Comparison of ENCODE assay signal across 20 cellular contexts in the genomic region with DNA sequence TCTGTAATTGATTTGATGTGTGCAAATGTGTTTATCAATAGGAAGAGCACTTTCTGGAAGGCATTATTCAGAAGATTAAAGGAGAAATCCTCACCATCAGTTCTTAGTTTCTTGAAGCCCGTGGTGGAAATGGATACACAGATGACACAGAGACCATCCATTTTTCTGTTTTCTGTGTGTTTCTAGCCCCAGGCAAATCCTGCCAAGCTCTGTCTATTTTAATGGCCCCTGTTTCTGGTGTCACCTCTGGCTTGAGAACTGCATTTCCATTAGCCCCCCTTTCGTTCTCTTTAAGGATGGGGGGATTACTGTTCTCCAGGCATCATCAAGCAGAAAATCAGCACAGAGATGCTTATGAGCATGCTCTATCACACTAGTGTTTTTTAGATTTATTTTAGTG. TPM values are rescaled to one million over a fixed set of nuclear protein-coding genes. Genes with fewer than 3 reads are reported as not detected.
DNase-seq lines count a peak whose midpoint lies in the region; ATAC-seq and TF ChIP-seq lines count a peak whose summit lies in the region.
"Had no signal": no experiment of that assay in that cellular context is flagged by ENCODE, and none has a peak within 500 bp of the region (broad histone marks: within the 10 kb centered on the region; RNA-seq: fewer than 3 reads in every experiment).

No MANE protein-coding gene starts in this region.

- no peaks in the 10 kb centered on the region for H3K9me3 ChIP-seq in HEK293 (ENCODE audit: control insufficient read depth, insufficient read depth, low read depth, low read length)

- no peak for DNase-seq in activated T-cell treated with anti-CD3 and anti-CD28 coated beads, Interleukin-2, amount 50 U/mL, for 72 hours
- no peak for DNase-seq in activated T-cell treated with anti-CD3 and anti-CD28 coated beads, Interleukin-2, amount 50 U/mL, for 48 hours
- DNase-seq in left kidney (ENCODE audit: low read depth, low spot score): peak; percentile 29
- no peak for DNase-seq in EL
- DNase-seq in NAMALWA (ENCODE audit: low spot score): no peak
- no peak for DNase-seq in KBM-7
- DNase-seq: C1 segment of cervical spinal cord; CD8-positive, alpha-beta memory T cell; COR-L47; DMS 273 treated with DMSO at 0.1 percent for 48 hours; DMS53; DND-41 had no signal

- no peak overlapping the region for H3K27ac ChIP-seq in HEK293 (ENCODE audit: extremely low read depth, low read depth, low read length)

- H3K36me3 Mint-ChIP-seq in activated T-cell treated with anti-CD3 and anti-CD28 coated beads, Interleukin-2, amount 50 U/mL, for 72 hours (ENCODE audit: insufficient read depth in 2 of 2): peaks cover 0 to 3% of the 10 kb centered on the region in 2 donors
- peaks cover 6% of the 10 kb centered on the region for H3K36me3 Mint-ChIP-seq in brain
- H3K36me3 Mint-ChIP-seq: CD4-positive, CD25-positive, alpha-beta regulatory T cell; CD8-positive, alpha-beta memory T cell; IgD-negative memory B cell had no signal

- H3K4me1 Mint-ChIP-seq in activated T-cell treated with anti-CD3 and anti-CD28 coated beads, Interleukin-2, amount 50 U/mL, for 72 hours (ENCODE audit: low read depth): peaks cover 39% of the 10 kb centered on the region
- peaks cover 77% of the 10 kb centered on the region for H3K4me1 Mint-ChIP-seq in brain
- H3K4me1 Mint-ChIP-seq: B cell; CD8-positive, alpha-beta memory T cell had no signal

- TF ChIP-seq CTCF in HEK293 (tag by site-specific recombination; IDR thresholded peaks at IDR 0.05): no peak
- TF ChIP-seq CTCF in brain (conservative IDR thresholded peaks at IDR 0.05): no peak

- no peaks in the 10 kb centered on the region; a peak in 1 of 3 replicates for H3K36me3 ChIP-seq in HEK293 (ENCODE audit: control insufficient read depth in 2 of 2, insufficient read depth in 1 of 2, low read length in 2 of 2)

- H3K27me3 Mint-ChIP-seq in activated T-cell treated with anti-CD3 and anti-CD28 coated beads, Interleukin-2, amount 50 U/mL, for 72 hours (ENCODE audit: low read depth): peaks cover 2% of the 10 kb centered on the region
- no peaks in the 10 kb centered on the region for H3K27me3 Mint-ChIP-seq in brain
- H3K27me3 Mint-ChIP-seq: CD4-positive, CD25-positive, alpha-beta regulatory T cell; IgD-negative memory B cell had no signal

- H3K27ac Mint-ChIP-seq in activated T-cell treated with anti-CD3 and anti-CD28 coated beads, Interleukin-2, amount 50 U/mL, for 72 hours: peak overlapping the region; percentile 55
- peak overlapping the region in 4 of 5 experiments; percentile 58 to 69 (median 62) for H3K27ac Mint-ChIP-seq in brain
- H3K27ac Mint-ChIP-seq: B cell; CD4-positive, CD25-positive, alpha-beta regulatory T cell; CD8-positive, alpha-beta memory T cell; IgD-negative memory B cell had no signal

- peaks cover 13% of the 10 kb centered on the region; the same call in 1 of the 2 replicates for H3K4me1 ChIP-seq in HEK293 (ENCODE audit: control insufficient read depth, insufficient read depth, low read length)

- POLR2A ChIA-PET in HEK293 (lab: Yijun Ruan, JAX): no interaction called here

- ATAC-seq in activated T-cell treated with anti-CD3 and anti-CD28 coated beads, Interleukin-2, amount 50 U/mL, for 72 hours (replicated peaks in 1 of 2): no peak
- ATAC-seq: GM23338, HCT116, HepG2 had no signal

- no peak overlapping the region for H3K4me3 ChIP-seq in HEK293 (ENCODE audit: low read depth, low read length)
- H3K4me3 ChIP-seq: GM23338 had no signal

- in situ Hi-C loops in KBM-7 (cut with MboI; ENCODE audit: low pct_unique_long_range_greater_than_20kb, low sequenced_read_pairs): no loop called here

- peak overlapping the region in 1 of 2 donors; percentile 56 for H3K4me3 Mint-ChIP-seq in activated T-cell treated with anti-CD3 and anti-CD28 coated beads, Interleukin-2, amount 50 U/mL, for 72 hours
- H3K4me3 Mint-ChIP-seq in brain: no peak overlapping the region
- H3K4me3 Mint-ChIP-seq: B cell; CD4-positive, CD25-positive, alpha-beta regulatory T cell; CD8-positive, alpha-beta memory T cell; GM23338; IgD-negative memory B cell had no signal

- no peaks in the 10 kb centered on the region for H3K9me3 Mint-ChIP-seq in activated T-cell treated with anti-CD3 and anti-CD28 coated beads, Interleukin-2, amount 50 U/mL, for 72 hours
- no peaks in the 10 kb centered on the region for H3K9me3 Mint-ChIP-seq in brain
- H3K9me3 Mint-ChIP-seq: CD8-positive, alpha-beta memory T cell; GM23338; IgD-negative memory B cell had no signal

- CTCF ChIA-PET in HEK293 (lab: Yijun Ruan, JAX): no interaction called here

TF ChIP-seq in HEK293, 187 proteins besides CTCF, POLR2A, EP300 and RAD21:
- no peak for TF ChIP-seq ZNF843 (tag by site-specific recombination; IDR thresholded peaks at IDR 0.05)
- TF ChIP-seq ZBTB17 (tag by site-specific recombination; IDR thresholded peaks at IDR 0.05): peak; percentile 60

RNA-seq across cellular contexts. Expression of gene DAPK1, which starts 37.3 kb away (rescaled TPM):
- total RNA-seq in activated T-cell treated with anti-CD3 and anti-CD28 coated beads, Interleukin-2, amount 50 U/mL, for 72 hours: 10 to 100 TPM; 28.9 to 37.8 TPM
- polyA plus RNA-seq in brain (ENCODE audit: insufficient read depth, low read depth, low replicate concordance): 2.8 TPM
- polyA plus RNA-seq: CD8-positive, alpha-beta memory T cell had no signal
